In genomic region chr20:57662313-57663240, GRCh38 we compare ENCODE assay signal across 11 cellular contexts. TPM values are rescaled to one million over a fixed set of nuclear protein-coding genes. Genes with fewer than 3 reads are reported as not detected.
A peak's percentile ranks its signal among the peaks of the same experiment; 100 is the strongest.
DNase-seq lines count a peak whose midpoint lies in the region; ATAC-seq and TF ChIP-seq lines count a peak whose summit lies in the region.
"Had no signal": no experiment of that assay in that cellular context is flagged by ENCODE, and none has a peak within 500 bp of the region (broad histone marks: within the 10 kb centered on the region; RNA-seq: fewer than 3 reads in every experiment).

No MANE protein-coding gene starts in this region.

- TF ChIP-seq CTCF in ascending aorta (IDR thresholded peaks at IDR 0.05) (no peak), upper lobe of right lung (IDR thresholded peaks at IDR 0.05) (no peak)

- H3K9me3 Mint-ChIP-seq in activated naive CD4-positive, alpha-beta T cell treated with anti-CD3 and anti-CD28 coated beads, Interleukin-2, amount 10 ng/mL, durations not matched to agents 7 days and 5 days, result peaks cover 6% of the 10 kb centered on the region

- no peak overlapping the region for H3K27ac Mint-ChIP-seq in activated naive CD4-positive, alpha-beta T cell treated with anti-CD3 and anti-CD28 coated beads, Interleukin-2, amount 10 ng/mL, durations not matched to agents 7 days and 5 days

- H3K4me1 ChIP-seq in ascending aorta, result peaks cover 5 to 56% of the 10 kb centered on the region in 2 donors
- H3K4me1 ChIP-seq in upper lobe of right lung, result no peaks in the 10 kb centered on the region

- CTCF ChIA-PET in activated naive CD4-positive, alpha-beta T cell treated with anti-CD3 and anti-CD28 coated beads, Interleukin-2, amount 10 ng/mL, durations not matched to agents 7 days and 5 days (lab: Charles Lee), result no interaction called here

- H3K36me3 Mint-ChIP-seq in activated naive CD4-positive, alpha-beta T cell treated with anti-CD3 and anti-CD28 coated beads, Interleukin-2, amount 10 ng/mL, durations not matched to agents 7 days and 5 days, result peaks cover 3% of the 10 kb centered on the region

- ATAC-seq in upper lobe of right lung, result no peak

- H3K27me3 ChIP-seq in ascending aorta (no peaks in the 10 kb centered on the region), upper lobe of right lung (no peaks in the 10 kb centered on the region)

- H3K36me3 ChIP-seq in ascending aorta, result peaks cover 12 to 16% of the 10 kb centered on the region in 2 donors
- H3K36me3 ChIP-seq in upper lobe of right lung, result peaks cover 9% of the 10 kb centered on the region

- intact Hi-C loops in ascending aorta (cut with DNase I) (loop anchor here (10.0 kb wide), 1 partner anchor 302 kb away; no protein-coding TSS in a partner anchor), upper lobe of right lung (cut with DNase I) (no loop called here)

- peaks cover 17% of the 10 kb centered on the region for H3K4me1 Mint-ChIP-seq in activated naive CD4-positive, alpha-beta T cell treated with anti-CD3 and anti-CD28 coated beads, Interleukin-2, amount 10 ng/mL, durations not matched to agents 7 days and 5 days

- peaks cover 19% of the 10 kb centered on the region for H3K27me3 Mint-ChIP-seq in activated naive CD4-positive, alpha-beta T cell treated with anti-CD3 and anti-CD28 coated beads, Interleukin-2, amount 10 ng/mL, durations not matched to agents 7 days and 5 days

- peak overlapping the region; percentile 10 to 26 for H3K27ac ChIP-seq in ascending aorta
- H3K27ac ChIP-seq in upper lobe of right lung, result no peak overlapping the region

- peak; percentile 16 for DNase-seq in activated naive CD4-positive, alpha-beta T cell treated with anti-CD3 and anti-CD28 coated beads, Interleukin-2, amount 10 ng/mL, durations not matched to agents 7 days and 5 days
- no peak for DNase-seq in activated naive CD4-positive, alpha-beta T cell treated with Interleukin-2 at 50 U/mL for 16 hours
- peak in 1 of 2 donors; percentile 63 for DNase-seq in ascending aorta (ENCODE audit: low spot score in 2 of 2)
- DNase-seq in mesenteric fat pad (ENCODE audit: low spot score), result peak; percentile 85
- DNase-seq in upper lobe of right lung, result peak; percentile 46
- no peak for DNase-seq in NCI-H128 (lab: John Stamatoyannopoulos, UW; ENCODE audit: unreplicated experiment)
- DNase-seq in NCI-H2196 (lab: John Stamatoyannopoulos, UW; ENCODE audit: unreplicated experiment), result no peak
- DNase-seq in NCI-H510A treated with DMSO at 0.1 percent for 48 hours (lab: John Stamatoyannopoulos, UW), result no peak
- DNase-seq: activated CD4-positive, alpha-beta T cell treated with anti-CD3 and anti-CD28 coated beads for 1 hour; activated naive CD4-positive, alpha-beta T cell had no signal

- peak overlapping the region in 1 of 2 donors; percentile 5 for H3K4me3 ChIP-seq in ascending aorta
- H3K4me3 ChIP-seq in upper lobe of right lung, result no peak overlapping the region

- H3K4me3 Mint-ChIP-seq in activated naive CD4-positive, alpha-beta T cell treated with anti-CD3 and anti-CD28 coated beads, Interleukin-2, amount 10 ng/mL, durations not matched to agents 7 days and 5 days, result no peak overlapping the region

- H3K9me3 ChIP-seq in ascending aorta, result no peaks in the 10 kb centered on the region
- no peaks in the 10 kb centered on the region for H3K9me3 ChIP-seq in upper lobe of right lung

RNA-seq across cellular contexts. Expression of gene ZBP1, which starts 42.4 kb away (rescaled TPM):
- total RNA-seq in ascending aorta, result not detected
- 0.26 TPM for total RNA-seq in mesenteric fat pad
- 2.7 TPM for total RNA-seq in upper lobe of right lung
- total RNA-seq: epithelial cell of proximal tubule had no signal

RNA-seq across cellular contexts. Expression of gene PMEPA1, which starts 47.2 kb away (rescaled TPM):
- total RNA-seq in ascending aorta (56.8 TPM), mesenteric fat pad (90.0 TPM), upper lobe of right lung (49.1 TPM)

Comparison
In these comparisons a context has a peak if more than half of its experiments do, and no peak if none do; other contexts are left out.
1. DNase-seq: peak in activated naive CD4-positive, alpha-beta T cell treated with anti-CD3 and anti-CD28 coated beads, Interleukin-2, amount 10 ng/mL, durations not matched to agents 7 days and 5 days (single experiment), mesenteric fat pad (single experiment) and upper lobe of right lung (single experiment); none in activated naive CD4-positive, alpha-beta T cell treated with Interleukin-2 at 50 U/mL for 16 hours (single experiment), NCI-H128 (single experiment), NCI-H2196 (single experiment) and NCI-H510A treated with DMSO at 0.1 percent for 48 hours (single experiment).